Comparison of ENCODE assay signal across 18 cellular contexts in genomic region chr14:47619397-47619796, GRCh38. TPM values are rescaled to one million over a fixed set of nuclear protein-coding genes. Genes with fewer than 3 reads are reported as not detected.
"Had no signal": no experiment of that assay in that cellular context is flagged by ENCODE, and none has a peak within 500 bp of the region (broad histone marks: within the 10 kb centered on the region; RNA-seq: fewer than 3 reads in every experiment).

No MANE protein-coding gene starts in this region.

- H3K4me3 ChIP-seq: colonic mucosa, heart right ventricle, lower lobe of right lung, ovary had no signal

- H3K4me1 ChIP-seq: colonic mucosa, heart right ventricle, lower lobe of right lung had no signal

- H3K9me3 ChIP-seq: colonic mucosa, heart right ventricle, lower lobe of right lung, ovary had no signal

- H3K27me3 ChIP-seq: colonic mucosa, heart right ventricle, ovary had no signal

- H3K36me3 ChIP-seq: colonic mucosa, heart right ventricle, lower lobe of right lung, ovary had no signal

- DNase-seq: activated CD4-positive, alpha-beta memory T cell treated with anti-CD3 and anti-CD28 coated beads for 36 hours; activated gamma-delta T cell treated with Interleukin-2 at 50 U/mL for 16 hours; activated T-cell treated with anti-CD3 and anti-CD28 coated beads, Interleukin-2, amount 50 U/mL, for 72 hours; aorta; caudate nucleus; colonic mucosa; effector CD4-positive, alpha-beta T cell; heart right ventricle; kidney; lower lobe of right lung; ovary; retina; stimulated activated CD4-positive, alpha-beta T cell treated with anti-CD3 and anti-CD28 coated beads, Interleukin-15, amount 100 ng/mL, for 24 hours; stimulated activated CD4-positive, alpha-beta T cell treated with anti-CD3 and anti-CD28 coated beads, Interleukin-4, amount 100 ng/mL, for 4 hours had no signal

- ATAC-seq: activated CD4-positive, CD25-positive, alpha-beta regulatory T cell treated with anti-CD3 and anti-CD28 coated beads, Interleukin-2, amount 50 U/mL, for 24 hours; activated T-cell treated with anti-CD3 and anti-CD28 coated beads, Interleukin-2, amount 50 U/mL, for 72 hours; heart right ventricle; lower lobe of right lung had no signal

- H3K27ac ChIP-seq: colonic mucosa, heart right ventricle, lower lobe of right lung, ovary had no signal

RNA-seq across cellular contexts. Expression of gene MDGA2, which starts 56.0 kb away (rescaled TPM):
- total RNA-seq: activated CD4-positive, alpha-beta memory T cell treated with anti-CD3 and anti-CD28 coated beads for 36 hours; activated T-cell treated with anti-CD3 and anti-CD28 coated beads, Interleukin-2, amount 50 U/mL, for 72 hours; colonic mucosa; endothelial cell of umbilical vein; fibroblast of lung; myocyte had no signal
